In the genomic region with DNA sequence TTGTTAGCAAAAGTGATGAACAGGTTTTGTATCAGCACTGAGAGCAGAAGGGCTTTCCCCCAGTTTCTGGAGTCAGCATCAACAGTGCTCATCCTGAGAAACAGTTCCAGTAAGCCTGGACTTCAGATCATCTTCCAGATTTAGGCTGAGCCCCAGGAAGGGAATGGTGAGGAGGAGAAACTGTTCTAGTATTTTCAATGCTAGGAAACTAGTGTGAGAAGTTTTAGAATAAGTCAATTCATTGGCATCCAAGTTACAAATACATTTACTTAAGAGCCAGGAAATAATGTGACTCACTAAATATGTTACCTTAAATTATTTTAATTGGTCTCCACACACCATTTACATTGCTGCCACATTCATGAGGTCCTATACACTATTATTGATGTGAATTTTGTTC, we compare ENCODE assay signal across 19 cellular contexts.
DNase-seq lines count a peak whose midpoint lies in the region; ATAC-seq and TF ChIP-seq lines count a peak whose summit lies in the region.
"Had no signal": no experiment of that assay in that cellular context is flagged by ENCODE, and none has a peak within 500 bp of the region (broad histone marks: within the 10 kb centered on the region; RNA-seq: fewer than 3 reads in every experiment).

No MANE protein-coding gene starts in this region.

- no peak for TF ChIP-seq CTCF in fibroblast of lung (conservative IDR thresholded peaks at IDR 0.05 in 1 of 2, IDR thresholded peaks at IDR 0.05 in 1 of 2; ENCODE audit: low read depth in 1 of 2, low read length in 2 of 2)

- H4K20me1 ChIP-seq in fibroblast of lung (ENCODE audit: control insufficient read depth, extremely low read depth, insufficient read depth, low read length), result no peaks in the 10 kb centered on the region
- H4K20me1 ChIP-seq: BLaER1 had no signal

- peak overlapping the region; percentile 59 for H3K27ac ChIP-seq in fibroblast of lung (ENCODE audit: insufficient read depth, low read length)
- H3K27ac ChIP-seq: BLaER1, foreskin keratinocyte, pancreas, VCaP had no signal

- no peaks in the 10 kb centered on the region for H3K9me3 ChIP-seq in fibroblast of lung (ENCODE audit: control insufficient read depth, insufficient read depth, low read depth, low read length)
- H3K9me3 ChIP-seq: BLaER1, pancreas had no signal

- H3K4me1 ChIP-seq in fibroblast of lung (ENCODE audit: control insufficient read depth, extremely low read depth, insufficient read depth, low read length), result peaks cover 11% of the 10 kb centered on the region

- H3K4me2 ChIP-seq in fibroblast of lung (ENCODE audit: extremely low read depth, insufficient read depth, low read length), result peak overlapping the region; percentile 46
- H3K4me2 ChIP-seq: BLaER1 had no signal

- no peak overlapping the region for H3K4me3 ChIP-seq in fibroblast of lung (replicated peaks in 1 of 4; ENCODE audit: control extremely low read depth in 1 of 4, insufficient read depth in 1 of 4, low read depth in 3 of 4, low read length in 4 of 4)
- H3K4me3 ChIP-seq: BLaER1, K562, pancreas had no signal

- peaks cover 2% of the 10 kb centered on the region for H3K36me3 ChIP-seq in fibroblast of lung (ENCODE audit: control insufficient read depth, insufficient read depth, low read length)
- H3K36me3 ChIP-seq: BLaER1, pancreas had no signal

- no peak overlapping the region for H2AFZ ChIP-seq in fibroblast of lung (ENCODE audit: low read length)

- ATAC-seq in SK-N-SH treated with all-trans-retinoic acid at 6 μM for 48 hours, result peak; percentile 44; the same call in 2 of the 3 replicates
- ATAC-seq in GM21381 (IDR thresholded peaks at IDR 0.05; ENCODE audit: unreplicated experiment), result no peak
- no peak for ATAC-seq in HG03280 (IDR thresholded peaks at IDR 0.05; ENCODE audit: unreplicated experiment)
- ATAC-seq in GM21619 (IDR thresholded peaks at IDR 0.05; ENCODE audit: unreplicated experiment), result no peak
- ATAC-seq: K562; naive thymus-derived CD4-positive, alpha-beta T cell; pancreas; sciatic nerve had no signal

- no peaks in the 10 kb centered on the region for H3K27me3 ChIP-seq in fibroblast of lung (ENCODE audit: control insufficient read depth, insufficient read depth, low read length)
- H3K27me3 ChIP-seq: BLaER1, foreskin keratinocyte, pancreas had no signal

- DNase-seq in HCEC 1CT (peak; percentile 44), fibroblast of lung (ENCODE audit: low read depth in 2 of 2) (peak in 1 of 2 donors; percentile 43), COLO829 (ENCODE audit: low spot score) (no peak)
- DNase-seq: activated CD4-positive, alpha-beta T cell treated with anti-CD3 and anti-CD28 coated beads, Interleukin-2, amount 10 ng/mL, durations not matched to agents 7 days and 5 days; Calu3; naive thymus-derived CD4-positive, alpha-beta T cell; NCI-H1694 treated with DMSO at 0.1 percent for 48 hours; NCI-H774; pancreas; SIG-M5 had no signal

- no peak overlapping the region for H3K9ac ChIP-seq in fibroblast of lung (ENCODE audit: insufficient read depth, low read length)
- H3K9ac ChIP-seq: BLaER1 had no signal

- peaks cover 65% of the 10 kb centered on the region for H3K79me2 ChIP-seq in fibroblast of lung (ENCODE audit: control insufficient read depth, insufficient read depth, low read length)

TF ChIP-seq in SK-N-SH treated with all-trans-retinoic acid at 6 μM for 48 hours, 23 proteins besides CTCF, POLR2A, EP300 and RAD21 (continues in another document):
- TF ChIP-seq ZNF70 (CRISPR knock-in tag; IDR thresholded peaks at IDR 0.05) (no peak), SNAI2 (CRISPR knock-in tag; IDR thresholded peaks at IDR 0.05) (no peak), BACH2 (CRISPR knock-in tag; IDR thresholded peaks at IDR 0.05; ENCODE audit: borderline replicate concordance) (no peak), TOX (CRISPR knock-in tag; IDR thresholded peaks at IDR 0.05; ENCODE audit: borderline replicate concordance) (no peak), ARNTL (CRISPR knock-in tag; IDR thresholded peaks at IDR 0.05; ENCODE audit: borderline replicate concordance, low read depth) (no peak), PPARA (CRISPR knock-in tag; IDR thresholded peaks at IDR 0.05; ENCODE audit: borderline replicate concordance) (no peak), CSDC2 (CRISPR knock-in tag; IDR thresholded peaks at IDR 0.05) (no peak), CREB5 (CRISPR knock-in tag; IDR thresholded peaks at IDR 0.05; ENCODE audit: low read depth) (no peak), OSR1 (CRISPR knock-in tag; IDR thresholded peaks at IDR 0.05) (no peak), TSHZ2 (CRISPR knock-in tag; IDR thresholded peaks at IDR 0.05) (no peak), RARB (CRISPR knock-in tag; IDR thresholded peaks at IDR 0.05) (no peak), ISL1 (CRISPR knock-in tag; IDR thresholded peaks at IDR 0.05) (no peak), TCF4 (CRISPR knock-in tag; IDR thresholded peaks at IDR 0.05; ENCODE audit: borderline replicate concordance) (no peak), POU6F1 (CRISPR knock-in tag; IDR thresholded peaks at IDR 0.05; ENCODE audit: borderline replicate concordance, low read depth) (no peak), ESRRG (CRISPR knock-in tag; IDR thresholded peaks at IDR 0.05) (no peak)
- TF ChIP-seq, protein P1, sequence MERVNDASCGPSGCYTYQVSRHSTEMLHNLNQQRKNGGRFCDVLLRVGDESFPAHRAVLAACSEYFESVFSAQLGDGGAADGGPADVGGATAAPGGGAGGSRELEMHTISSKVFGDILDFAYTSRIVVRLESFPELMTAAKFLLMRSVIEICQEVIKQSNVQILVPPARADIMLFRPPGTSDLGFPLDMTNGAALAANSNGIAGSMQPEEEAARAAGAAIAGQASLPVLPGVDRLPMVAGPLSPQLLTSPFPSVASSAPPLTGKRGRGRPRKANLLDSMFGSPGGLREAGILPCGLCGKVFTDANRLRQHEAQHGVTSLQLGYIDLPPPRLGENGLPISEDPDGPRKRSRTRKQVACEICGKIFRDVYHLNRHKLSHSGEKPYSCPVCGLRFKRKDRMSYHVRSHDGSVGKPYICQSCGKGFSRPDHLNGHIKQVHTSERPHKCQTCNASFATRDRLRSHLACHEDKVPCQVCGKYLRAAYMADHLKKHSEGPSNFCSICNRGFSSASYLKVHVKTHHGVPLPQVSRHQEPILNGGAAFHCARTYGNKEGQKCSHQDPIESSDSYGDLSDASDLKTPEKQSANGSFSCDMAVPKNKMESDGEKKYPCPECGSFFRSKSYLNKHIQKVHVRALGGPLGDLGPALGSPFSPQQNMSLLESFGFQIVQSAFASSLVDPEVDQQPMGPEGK (CRISPR knock-in tag; IDR thresholded peaks at IDR 0.05; ENCODE audit: borderline replicate concordance), result no peak
